ENCODE assay signal across 25 cellular contexts in genomic region chr7:534959-535358, GRCh38.
"Had no signal": no experiment of that assay in that cellular context is flagged by ENCODE, and none has a peak within 500 bp of the region (broad histone marks: within the 10 kb centered on the region; RNA-seq: fewer than 3 reads in every experiment).

No MANE protein-coding gene starts in this region.

- H3K27me3 ChIP-seq: neural progenitor cell, ovary, right atrium auricular region, uterus had no signal

- H3K36me3 ChIP-seq: left ventricle myocardium inferior, neural progenitor cell, ovary, right atrium auricular region, suprapubic skin, thoracic aorta, tibial artery, uterus had no signal

- H3K9me3 ChIP-seq: left ventricle myocardium inferior, ovary, right atrium auricular region, suprapubic skin, thoracic aorta, tibial artery, uterus had no signal

- H2AFZ ChIP-seq: neural progenitor cell had no signal

- H3K4me1 ChIP-seq: neural progenitor cell had no signal

- H3K27ac Mint-ChIP-seq: mesothelial cell of epicardium; nephron progenitor cell; neural progenitor cell; progenitor cell of endocrine pancreas; stimulated activated naive CD8-positive, alpha-beta T cell treated with anti-CD3 and anti-CD28 coated beads, Interleukin-15, Interleukin-2, amounts not matched to agents 100 ng/mL and 50 ng/mL, for 24 hours; type B pancreatic cell had no signal

- H3K4me3 Mint-ChIP-seq: mesothelial cell of epicardium; natural killer cell; nephron progenitor cell; neural progenitor cell; stimulated activated naive CD8-positive, alpha-beta T cell treated with anti-CD3 and anti-CD28 coated beads, Interleukin-15, Interleukin-2, amounts not matched to agents 100 ng/mL and 50 ng/mL, for 24 hours; type B pancreatic cell had no signal

- H3K4me1 Mint-ChIP-seq: natural killer cell, neural progenitor cell had no signal

- H3K27ac ChIP-seq: left ventricle myocardium inferior, neural progenitor cell, ovary, right atrium auricular region, skin epidermis, suprapubic skin, thoracic aorta, tibial artery, uterus had no signal

- H3K36me3 Mint-ChIP-seq: mesothelial cell of epicardium, naive B cell, natural killer cell, neural progenitor cell, type B pancreatic cell had no signal

- H3K4me3 ChIP-seq: left ventricle myocardium inferior, lung, neural progenitor cell, ovary, right atrium auricular region, skin epidermis, suprapubic skin, thoracic aorta, tibial artery, uterus had no signal

- H3K9me3 Mint-ChIP-seq: mesothelial cell of epicardium; naive B cell; natural killer cell; nephron progenitor cell; neural progenitor cell; stimulated activated naive CD8-positive, alpha-beta T cell treated with anti-CD3 and anti-CD28 coated beads, Interleukin-15, Interleukin-2, amounts not matched to agents 100 ng/mL and 50 ng/mL, for 24 hours; type B pancreatic cell had no signal

- DNase-seq: islet precursor cell; left ventricle myocardium inferior; mesendoderm; naive B cell; natural killer cell; nephron progenitor cell; ovary; stimulated activated CD4-positive, alpha-beta T cell treated with anti-CD3 and anti-CD28 coated beads, Interleukin-12 subunit alpha, Interleukin-12 subunit beta, amount 100 ng/mL, for 4 hours; stimulated activated CD4-positive, alpha-beta T cell treated with anti-CD3 and anti-CD28 coated beads, Interleukin-15, amount 100 ng/mL, for 24 hours; stimulated activated CD4-positive, alpha-beta T cell treated with anti-CD3 and anti-CD28 coated beads, Interleukin-2, amount 100 ng/mL, for 24 hours; stimulated activated CD4-positive, alpha-beta T cell treated with anti-CD3 and anti-CD28 coated beads, Interleukin-4, amount 100 ng/mL, for 1 hour; stimulated activated naive CD4-positive, alpha-beta T cell; tibial artery; uterus had no signal

- H3K9ac ChIP-seq: neural progenitor cell had no signal

- H3K4me2 ChIP-seq: neural progenitor cell had no signal

- ATAC-seq: natural killer cell, sciatic nerve had no signal
